1 cellular context compared by ENCODE assay signal in genomic region chr1:208119225-208119606, GRCh38.
TF ChIP-seq lines count a peak whose summit lies in the region.

No MANE protein-coding gene starts in this region.

TF ChIP-seq in HepG2, 621 proteins besides CTCF, POLR2A, EP300 and RAD21 (continued from another document and continues in another):
- TF ChIP-seq HNF4A (CRISPR knock-in tag; IDR thresholded peaks at IDR 0.05) (peak; percentile 63; the same call in 1 of the 2 replicates), JUNB (CRISPR knock-in tag; IDR thresholded peaks at IDR 0.05; ENCODE audit: borderline replicate concordance) (no peak), ZNF564 (CRISPR knock-in tag; IDR thresholded peaks at IDR 0.05) (no peak), ZBED4 (CRISPR knock-in tag; IDR thresholded peaks at IDR 0.05; ENCODE audit: borderline replicate concordance) (no peak), SOX13 (IDR thresholded peaks at IDR 0.05) (no peak), SOX13 (CRISPR knock-in tag; conservative IDR thresholded peaks at IDR 0.05 in 1 of 2, IDR thresholded peaks at IDR 0.05 in 1 of 2) (peak in 1 of 2 experiments; percentile 60; a peak in 1 of 4 replicates), BRD4 (CRISPR knock-in tag; IDR thresholded peaks at IDR 0.05) (no peak), ZBTB1 (CRISPR knock-in tag; IDR thresholded peaks at IDR 0.05; ENCODE audit: borderline replicate concordance) (no peak), ZBTB39 (CRISPR knock-in tag; IDR thresholded peaks at IDR 0.05) (no peak), HDAC2 (CRISPR knock-in tag; IDR thresholded peaks at IDR 0.05) (peak; percentile 79), HOXA3 (CRISPR knock-in tag; IDR thresholded peaks at IDR 0.05) (peak; percentile 51), TOPORS (CRISPR knock-in tag; IDR thresholded peaks at IDR 0.05) (no peak), ZNF577 (CRISPR knock-in tag; IDR thresholded peaks at IDR 0.05; ENCODE audit: borderline replicate concordance, low read depth) (no peak), ARID2 (CRISPR knock-in tag; IDR thresholded peaks at IDR 0.05; ENCODE audit: borderline replicate concordance) (no peak), ZEB1 (IDR thresholded peaks at IDR 0.05; ENCODE audit: insufficient replicate concordance, low read depth) (no peak), ZSCAN25 (CRISPR knock-in tag; IDR thresholded peaks at IDR 0.05) (peak; percentile 92), AGO1 (IDR thresholded peaks at IDR 0.05; ENCODE audit: low read depth, low read length, poor library complexity, severe bottlenecking) (no peak), AGO2 (optimal IDR thresholded peaks at IDR 0.05; ENCODE audit: low read depth, low read length) (no peak), ZSCAN9 (CRISPR knock-in tag; IDR thresholded peaks at IDR 0.05; ENCODE audit: borderline replicate concordance) (no peak), RERE (CRISPR knock-in tag; IDR thresholded peaks at IDR 0.05; ENCODE audit: low read depth) (no peak), KLF13 (CRISPR knock-in tag; IDR thresholded peaks at IDR 0.05) (no peak), ZFP36L1 (CRISPR knock-in tag; IDR thresholded peaks at IDR 0.05) (no peak), JUN (CRISPR knock-in tag; IDR thresholded peaks at IDR 0.05) (no peak), KIAA2018 (CRISPR knock-in tag; IDR thresholded peaks at IDR 0.05; ENCODE audit: borderline replicate concordance) (no peak), MAFF (IDR thresholded peaks at IDR 0.05; ENCODE audit: low read depth, low read length) (no peak), MXD1 (CRISPR knock-in tag; IDR thresholded peaks at IDR 0.05) (no peak), HNF1B (CRISPR knock-in tag; IDR thresholded peaks at IDR 0.05) (no peak), PRMT3 (CRISPR knock-in tag; IDR thresholded peaks at IDR 0.05; ENCODE audit: borderline replicate concordance, low read depth) (no peak), MAFK (conservative IDR thresholded peaks at IDR 0.05 in 1 of 2, IDR thresholded peaks at IDR 0.05 in 1 of 2; ENCODE audit: low read length in 2 of 2) (no peak), ZNF275 (CRISPR knock-in tag; IDR thresholded peaks at IDR 0.05; ENCODE audit: borderline replicate concordance) (no peak), ZNF124 (CRISPR knock-in tag; IDR thresholded peaks at IDR 0.05) (no peak), ELK4 (CRISPR knock-in tag; IDR thresholded peaks at IDR 0.05; ENCODE audit: borderline replicate concordance) (no peak), NKX3-1 (CRISPR knock-in tag; IDR thresholded peaks at IDR 0.05) (no peak)
